ENCODE assay signal across 19 cellular contexts in the genomic region with DNA sequence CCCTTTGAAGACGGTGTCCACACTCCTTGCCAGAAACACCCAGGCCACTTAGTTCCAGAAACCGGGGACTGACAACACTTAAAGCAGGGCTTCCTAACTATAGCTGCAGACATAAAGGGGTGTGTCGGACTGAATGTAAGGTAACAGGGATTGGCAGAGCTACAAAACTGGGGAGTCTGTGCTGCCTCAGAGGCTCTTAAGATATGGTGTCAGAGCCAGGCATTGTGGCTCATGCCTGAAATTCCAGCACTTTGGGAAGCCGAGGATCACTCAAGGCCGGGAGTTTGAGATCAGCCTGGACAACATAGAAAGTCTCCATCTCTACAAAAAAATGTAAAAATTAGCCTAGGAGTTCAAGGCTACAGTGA. TPM values are rescaled to one million over a fixed set of nuclear protein-coding genes. Genes with fewer than 3 reads are reported as not detected.
DNase-seq lines count a peak whose midpoint lies in the region; ATAC-seq and TF ChIP-seq lines count a peak whose summit lies in the region.
"Had no signal": no experiment of that assay in that cellular context is flagged by ENCODE, and none has a peak within 500 bp of the region (broad histone marks: within the 10 kb centered on the region; RNA-seq: fewer than 3 reads in every experiment).

No MANE protein-coding gene starts in this region.

- intact Hi-C loops in heart right ventricle (cut with DNase I): no loop called here

- H3K27ac Mint-ChIP-seq in activated naive CD8-positive, alpha-beta T cell treated with anti-CD3 and anti-CD28 coated beads, Interleukin-2, amount 10 ng/mL, durations not matched to agents 7 days and 5 days: peak overlapping the region; percentile 48
- no peak overlapping the region for H3K27ac Mint-ChIP-seq in activated naive CD8-positive, alpha-beta T cell treated with anti-CD3 and anti-CD28 coated beads for 36 hours
- peak overlapping the region; percentile 57 for H3K27ac Mint-ChIP-seq in T-helper 17 cell
- peak overlapping the region; percentile 17 for H3K27ac Mint-ChIP-seq in neural crest cell (ENCODE audit: unreplicated experiment)

- H3K4me1 ChIP-seq in heart right ventricle: peaks cover 0 to 34% (median 10%) of the 10 kb centered on the region in 9 donors
- H3K4me1 ChIP-seq in SJCRH30: no peaks in the 10 kb centered on the region

- ATAC-seq in activated naive CD8-positive, alpha-beta T cell treated with anti-CD3 and anti-CD28 coated beads, Interleukin-2, amount 10 ng/mL, durations not matched to agents 7 days and 5 days (ENCODE audit: low read depth): no peak
- ATAC-seq in T-helper 17 cell (no peak), heart right ventricle (peak in 6 of 8 donors; percentile 13 to 85 (median 56))

- no peak overlapping the region for H3K4me3 Mint-ChIP-seq in activated naive CD8-positive, alpha-beta T cell treated with anti-CD3 and anti-CD28 coated beads, Interleukin-2, amount 10 ng/mL, durations not matched to agents 7 days and 5 days
- no peak overlapping the region for H3K4me3 Mint-ChIP-seq in activated naive CD8-positive, alpha-beta T cell treated with anti-CD3 and anti-CD28 coated beads for 36 hours
- H3K4me3 Mint-ChIP-seq in T-helper 17 cell: no peak overlapping the region
- no peak overlapping the region for H3K4me3 Mint-ChIP-seq in neural crest cell

- H3K27me3 Mint-ChIP-seq in activated naive CD8-positive, alpha-beta T cell treated with anti-CD3 and anti-CD28 coated beads, Interleukin-2, amount 10 ng/mL, durations not matched to agents 7 days and 5 days: no peaks in the 10 kb centered on the region
- no peaks in the 10 kb centered on the region for H3K27me3 Mint-ChIP-seq in activated naive CD8-positive, alpha-beta T cell treated with anti-CD3 and anti-CD28 coated beads for 36 hours
- H3K27me3 Mint-ChIP-seq in T-helper 17 cell: no peaks in the 10 kb centered on the region
- H3K27me3 Mint-ChIP-seq in neural crest cell (ENCODE audit: low read depth): no peaks in the 10 kb centered on the region

- no peaks in the 10 kb centered on the region for H3K9me3 ChIP-seq in T-helper 17 cell (ENCODE audit: control insufficient read depth, low read length, poor library complexity, severe bottlenecking)
- no peaks in the 10 kb centered on the region for H3K9me3 ChIP-seq in heart right ventricle
- no peaks in the 10 kb centered on the region for H3K9me3 ChIP-seq in SJCRH30 (replicated peaks)

- TF ChIP-seq CTCF in heart right ventricle (IDR thresholded peaks at IDR 0.05) (no peak), neural crest cell (conservative IDR thresholded peaks at IDR 0.05) (no peak)

- H3K27me3 ChIP-seq in heart right ventricle: no peaks in the 10 kb centered on the region
- no peaks in the 10 kb centered on the region for H3K27me3 ChIP-seq in SJCRH30

- POLR2A ChIA-PET in activated naive CD8-positive, alpha-beta T cell treated with anti-CD3 and anti-CD28 coated beads, Interleukin-2, amount 10 ng/mL, durations not matched to agents 7 days and 5 days (lab: Charles Lee): no interaction called here

- H3K4me3 ChIP-seq in heart right ventricle (no peak overlapping the region), SJCRH30 (no peak overlapping the region)

- peaks cover 11% of the 10 kb centered on the region for H3K36me3 Mint-ChIP-seq in activated naive CD8-positive, alpha-beta T cell treated with anti-CD3 and anti-CD28 coated beads, Interleukin-2, amount 10 ng/mL, durations not matched to agents 7 days and 5 days
- peaks cover 3% of the 10 kb centered on the region for H3K36me3 Mint-ChIP-seq in activated naive CD8-positive, alpha-beta T cell treated with anti-CD3 and anti-CD28 coated beads for 36 hours
- H3K36me3 Mint-ChIP-seq in T-helper 17 cell (ENCODE audit: low read depth) (peaks cover 6% of the 10 kb centered on the region), neural crest cell (ENCODE audit: low read depth) (peaks cover 13% of the 10 kb centered on the region)

- no peaks in the 10 kb centered on the region for H3K9me3 Mint-ChIP-seq in activated naive CD8-positive, alpha-beta T cell treated with anti-CD3 and anti-CD28 coated beads, Interleukin-2, amount 10 ng/mL, durations not matched to agents 7 days and 5 days
- no peaks in the 10 kb centered on the region for H3K9me3 Mint-ChIP-seq in activated naive CD8-positive, alpha-beta T cell treated with anti-CD3 and anti-CD28 coated beads for 36 hours
- H3K9me3 Mint-ChIP-seq in neural crest cell: no peaks in the 10 kb centered on the region

- H3K36me3 ChIP-seq in heart right ventricle: peaks cover 0 to 48% (median 0%) of the 10 kb centered on the region in 9 donors
- peaks cover 5% of the 10 kb centered on the region; the same call in 1 of the 2 replicates for H3K36me3 ChIP-seq in SJCRH30

- H3K4me1 Mint-ChIP-seq in activated naive CD8-positive, alpha-beta T cell treated with anti-CD3 and anti-CD28 coated beads, Interleukin-2, amount 10 ng/mL, durations not matched to agents 7 days and 5 days: peaks cover 8% of the 10 kb centered on the region
- H3K4me1 Mint-ChIP-seq in activated naive CD8-positive, alpha-beta T cell treated with anti-CD3 and anti-CD28 coated beads for 36 hours: no peaks in the 10 kb centered on the region
- peaks cover 4% of the 10 kb centered on the region for H3K4me1 Mint-ChIP-seq in T-helper 17 cell
- H3K4me1 Mint-ChIP-seq in neural crest cell: no peaks in the 10 kb centered on the region

- DNase-seq in activated naive CD8-positive, alpha-beta T cell treated with anti-CD3 and anti-CD28 coated beads, Interleukin-2, amount 10 ng/mL, durations not matched to agents 7 days and 5 days: no peak
- no peak for DNase-seq in activated naive CD8-positive, alpha-beta T cell treated with anti-CD3 and anti-CD28 coated beads for 36 hours
- DNase-seq in T-helper 17 cell (no peak), heart right ventricle (no peak), neural crest cell (ENCODE audit: low read depth, low spot score) (no peak), SJCRH30 (no peak), Kasumi-1 (lab: John Stamatoyannopoulos, UW) (no peak), NCI-H226 (no peak)
- DNase-seq: C1 segment of cervical spinal cord, DMS 273 treated with DMSO at 0.1 percent for 48 hours, GDM1, GOT3, KG1, NCI-H1092, NCI-H1694 treated with DMSO at 0.1 percent for 48 hours, NCI-H2107, NCI-H2227 treated with DMSO at 0.1 percent for 48 hours, NCI-H524 treated with DMSO at 0.1 percent for 48 hours had no signal

- WGBS in heart right ventricle, 2 donors: 48 to 59% methylated on average over 5 of the region's 5 CpGs

- H3K27ac ChIP-seq in heart right ventricle (peak overlapping the region in 3 of 10 donors; percentile 36 to 60 (median 56)), SJCRH30 (no peak overlapping the region)

RNA-seq across cellular contexts. Expression of a gene that starts 14.2 kb away (rescaled TPM):
- 10 to 100 TPM; 95.9 to 97.4 TPM for total RNA-seq in activated naive CD8-positive, alpha-beta T cell treated with anti-CD3 and anti-CD28 coated beads, Interleukin-2, amount 10 ng/mL, durations not matched to agents 7 days and 5 days
- 10 to 100 TPM; 12.3 to 12.5 TPM for total RNA-seq in activated naive CD8-positive, alpha-beta T cell treated with anti-CD3 and anti-CD28 coated beads for 36 hours
- 10 to 100 TPM; 71.7 to 76.7 TPM for total RNA-seq in T-helper 17 cell
- 1 to 10 TPM in 6 of 10 donors, under 1 TPM in 4; 0.42 to 2.5 (median 1.1) TPM for total RNA-seq in heart right ventricle
- under 1 TPM; 0.26 to 0.88 TPM for polyA plus RNA-seq in heart right ventricle
- total RNA-seq in neural crest cell: 0.18 TPM in 1 of 2 replicates, not detected in the other
- total RNA-seq in SJCRH30 (2014; rRNA removed; shearing (Covaris generic)): 0.02 and 0.05 TPM in 2 replicates
- total RNA-seq: M059J had no signal

RNA-seq across cellular contexts. Expression of a gene that starts 20.0 kb away (rescaled TPM):
- 10 to 100 TPM; 16.8 to 16.9 TPM for total RNA-seq in activated naive CD8-positive, alpha-beta T cell treated with anti-CD3 and anti-CD28 coated beads, Interleukin-2, amount 10 ng/mL, durations not matched to agents 7 days and 5 days
- 1 to 10 TPM; 9.1 to 9.3 TPM for total RNA-seq in activated naive CD8-positive, alpha-beta T cell treated with anti-CD3 and anti-CD28 coated beads for 36 hours
- total RNA-seq in T-helper 17 cell: 1 to 10 TPM; 5.6 TPM
- 1 to 10 TPM; 2.4 to 3.6 (median 2.9) TPM for total RNA-seq in heart right ventricle
- 1 to 10 TPM; 1.1 to 4.4 TPM for polyA plus RNA-seq in heart right ventricle
- 17.2 and 17.7 TPM in 2 replicates for total RNA-seq in neural crest cell
- 6.5 and 7.6 TPM in 2 replicates for total RNA-seq in SJCRH30 (2014; rRNA removed; shearing (Covaris generic))

Comparison
In these comparisons a context has a peak if more than half of its experiments do, and no peak if none do; other contexts are left out.
1. RNA of a gene that starts 14.2 kb away (total RNA-seq): 95.9 to 97.4 TPM in activated naive CD8-positive, alpha-beta T cell treated with anti-CD3 and anti-CD28 coated beads, Interleukin-2, amount 10 ng/mL, durations not matched to agents 7 days and 5 days and 71.7 to 76.7 TPM in T-helper 17 cell; 12.3 to 12.5 TPM in activated naive CD8-positive, alpha-beta T cell treated with anti-CD3 and anti-CD28 coated beads for 36 hours, 0.42 to 2.5 TPM in heart right ventricle, 0.18 TPM in neural crest cell and 0.02 to 0.05 TPM in SJCRH30; every median in the first group is over 4 times any median in the second.
2. ATAC-seq: peak in heart right ventricle (6 of 8); none in activated naive CD8-positive, alpha-beta T cell treated with anti-CD3 and anti-CD28 coated beads, Interleukin-2, amount 10 ng/mL, durations not matched to agents 7 days and 5 days (single experiment) and T-helper 17 cell (single experiment).